In genomic region chr3:58999134-58999778, GRCh38 we compare ENCODE assay signal across 2 cellular contexts.
TF ChIP-seq lines count a peak whose summit lies in the region.

No MANE protein-coding gene starts in this region.

TF ChIP-seq in K562, 482 proteins besides CTCF, POLR2A, EP300 and RAD21 (continued from another document and continues in another):
- TF ChIP-seq ZNF395 (CRISPR knock-in tag; IDR thresholded peaks at IDR 0.05): peak; percentile 32; the same call in 1 of the 2 replicates
- TF ChIP-seq ZNF431 (CRISPR knock-in tag; IDR thresholded peaks at IDR 0.05): no peak
- no peak for TF ChIP-seq ZNF740 (CRISPR knock-in tag; IDR thresholded peaks at IDR 0.05)
- 0 out of 4 replicates have a peak, but pooled peaks of 1 of the 2 experiments have one; percentile 19 for TF ChIP-seq ZNF740 (tag; IDR thresholded peaks at IDR 0.05)
- TF ChIP-seq CBFA2T3 (IDR thresholded peaks at IDR 0.05): peak; percentile 16; the same call in 1 of the 2 replicates
- TF ChIP-seq TEAD2 (tag; IDR thresholded peaks at IDR 0.05): no peak
- TF ChIP-seq HNRNPL (IDR thresholded peaks at IDR 0.05; ENCODE audit: low read depth, low read length): no peak
- TF ChIP-seq ZKSCAN1 (IDR thresholded peaks at IDR 0.05; ENCODE audit: low read depth, low read length): no peak
- 0 out of 2 replicates have a peak, but pooled peaks have one; percentile 11 for TF ChIP-seq ZBTB40 (IDR thresholded peaks at IDR 0.05)
- TF ChIP-seq ZBTB40 (CRISPR knock-in tag; IDR thresholded peaks at IDR 0.05): no peak

TF ChIP-seq in WTC11, 78 proteins besides CTCF, POLR2A, EP300 and RAD21 (continued from another document):
- TF ChIP-seq STAT6 (CRISPR knock-in tag; conservative IDR thresholded peaks at IDR 0.05; ENCODE audit: low read depth): no peak
- no peak for TF ChIP-seq ZSCAN18 (CRISPR knock-in tag; IDR thresholded peaks at IDR 0.05)
- TF ChIP-seq ELF4 (CRISPR knock-in tag; IDR thresholded peaks at IDR 0.05; ENCODE audit: low read depth): no peak
- TF ChIP-seq ZNF232 (CRISPR knock-in tag; IDR thresholded peaks at IDR 0.05): no peak
